Comparison of ENCODE assay signal across 16 cellular contexts in the genomic region with DNA sequence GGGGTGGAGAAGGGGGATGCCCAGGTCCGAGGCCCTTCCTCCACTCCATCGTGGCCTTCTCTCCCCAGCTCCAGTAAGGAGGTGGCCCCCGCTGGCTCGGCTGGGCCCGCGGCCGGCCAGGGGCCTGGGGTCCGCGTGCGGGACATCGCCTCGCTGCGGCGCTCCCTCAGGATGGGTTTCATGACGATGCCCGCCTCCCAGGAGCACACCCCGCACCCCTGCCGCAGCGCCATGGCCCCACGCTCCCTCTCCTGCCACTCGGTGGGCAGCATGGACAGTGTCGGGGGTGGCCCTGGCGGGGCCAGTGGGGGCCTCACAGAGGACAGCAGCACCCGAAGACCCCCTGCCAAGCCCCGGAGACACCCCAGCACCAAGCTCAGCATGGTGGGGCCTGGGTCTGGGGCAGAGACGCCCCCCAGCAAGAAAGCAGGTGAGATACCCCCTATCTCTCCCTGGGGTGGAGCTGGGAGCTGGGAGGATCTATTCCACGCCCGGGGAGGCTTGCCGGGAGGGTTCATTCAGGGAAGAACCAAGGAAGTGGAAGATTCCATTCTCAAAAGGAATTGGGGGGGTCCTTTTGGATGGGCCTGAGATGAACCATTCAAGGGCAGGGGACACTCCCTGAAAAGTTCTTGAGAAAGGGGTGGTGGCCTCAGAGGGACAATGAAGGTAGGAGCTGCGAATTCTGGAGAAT. TPM values are rescaled to one million over a fixed set of nuclear protein-coding genes. Genes with fewer than 3 reads are reported as not detected.
DNase-seq lines count a peak whose midpoint lies in the region; ATAC-seq and TF ChIP-seq lines count a peak whose summit lies in the region.
"Had no signal": no experiment of that assay in that cellular context is flagged by ENCODE, and none has a peak within 500 bp of the region (broad histone marks: within the 10 kb centered on the region; RNA-seq: fewer than 3 reads in every experiment).

No MANE protein-coding gene starts in this region.

- H3K36me3 Mint-ChIP-seq in brain (peaks cover 12% of the 10 kb centered on the region), neural crest cell (ENCODE audit: low read depth) (no peaks in the 10 kb centered on the region), T-cell (no peaks in the 10 kb centered on the region)

- POLR2A ChIA-PET in T-cell (lab: Charles Lee), result no interaction called here

- DNase-seq in NCI-H1417 (lab: John Stamatoyannopoulos, UW) (peak in 2 of 3 experiments; percentile 11 to 42), NCI-H1417 treated with DMSO at 0.1 percent for 48 hours (lab: John Stamatoyannopoulos, UW) (no peak), HT-29 (ENCODE audit: low spot score) (peak; percentile 76), neural crest cell (ENCODE audit: low read depth, low spot score) (no peak), T-cell (no peak)
- DNase-seq in stimulated activated CD4-positive, alpha-beta T cell treated with anti-CD3 and anti-CD28 coated beads, Interleukin-4, amount 100 ng/mL, for 1 hour, result no peak
- DNase-seq: effector CD4-positive, alpha-beta T cell; Karpas-422; RPMI8226; stimulated activated CD4-positive, alpha-beta T cell treated with anti-CD3 and anti-CD28 coated beads, Interleukin-12 subunit alpha, Interleukin-12 subunit beta, amount 100 ng/mL, for 4 hours; stimulated activated CD8-positive, alpha-beta memory T cell treated with anti-CD3 and anti-CD28 coated beads, Interleukin-4, amount 100 ng/mL, for 48 hours had no signal

- H3K4me3 Mint-ChIP-seq in brain (peak overlapping the region in 1 of 5 experiments; percentile 85), neural crest cell (peak overlapping the region; percentile 75), T-cell (no peak overlapping the region)

- H3K4me1 Mint-ChIP-seq in brain, result peaks cover 73% of the 10 kb centered on the region
- H3K4me1 Mint-ChIP-seq in neural crest cell, result peaks cover 40% of the 10 kb centered on the region
- peaks cover 15 to 23% (median 21%) of the 10 kb centered on the region in 3 donors for H3K4me1 Mint-ChIP-seq in T-cell

- CTCF ChIA-PET in T-cell (lab: Charles Lee), result interaction anchor here in 1 of 2 donors (0.6 kb wide), 1 partner anchor 24 kb away, joined by 5 read pairs; no protein-coding TSS in a partner anchor

- peaks cover 0 to 10% (median 0%) of the 10 kb centered on the region in 5 experiments for H3K9me3 Mint-ChIP-seq in brain
- no peaks in the 10 kb centered on the region for H3K9me3 Mint-ChIP-seq in neural crest cell
- no peaks in the 10 kb centered on the region for H3K9me3 Mint-ChIP-seq in T-cell
- H3K9me3 Mint-ChIP-seq: nephron had no signal

- ATAC-seq in HG03460 (IDR thresholded peaks at IDR 0.05; ENCODE audit: unreplicated experiment) (no peak), T-cell (replicated peaks in 1 of 4) (no peak)
- ATAC-seq: left lung had no signal

- peak overlapping the region in 3 of 5 experiments; percentile 69 to 95 (median 93) for H3K27ac Mint-ChIP-seq in brain
- peak overlapping the region; percentile 8 for H3K27ac Mint-ChIP-seq in neural crest cell (ENCODE audit: unreplicated experiment)
- H3K27ac Mint-ChIP-seq in T-cell, result no peak overlapping the region

- H3K27me3 Mint-ChIP-seq in brain (peaks cover 3% of the 10 kb centered on the region), neural crest cell (ENCODE audit: low read depth) (no peaks in the 10 kb centered on the region), T-cell (no peaks in the 10 kb centered on the region)

- TF ChIP-seq CTCF in brain (conservative IDR thresholded peaks at IDR 0.05) (no peak), neural crest cell (conservative IDR thresholded peaks at IDR 0.05) (no peak)

RNA-seq across cellular contexts. Expression of a gene that starts 3.2 kb away (rescaled TPM):
- total RNA-seq in HT-29 (2014; rRNA removed; shearing (Covaris generic)), result 0.03 and 0.21 TPM in 2 replicates
- 20.8 TPM for polyA plus RNA-seq in brain (ENCODE audit: insufficient read depth, low read depth, low replicate concordance)
- total RNA-seq in neural crest cell (4.8 and 5.2 TPM in 2 replicates), T-cell (1 to 10 TPM in 2 of 5 donors, under 1 TPM in 3; 0.50 to 1.4 (median 0.99) TPM)

RNA-seq across cellular contexts. Expression of a gene that starts 7.9 kb away (rescaled TPM):
- 102 and 123 TPM in 2 replicates for total RNA-seq in HT-29 (2014; rRNA removed; shearing (Covaris generic))
- 383 TPM for polyA plus RNA-seq in brain (ENCODE audit: insufficient read depth, low read depth, low replicate concordance)
- 28.8 and 32.8 TPM in 2 replicates for total RNA-seq in neural crest cell
- 100 to 1,000 TPM in 4 of 5 donors, 10 to 100 TPM in 1; 85.2 to 160 (median 148) TPM for total RNA-seq in T-cell

RNA-seq across cellular contexts. Expression of a gene that starts 22.8 kb away (rescaled TPM):
- total RNA-seq in HT-29 (2014; rRNA removed; shearing (Covaris generic)), result 0.21 and 0.64 TPM in 2 replicates
- 1.6 TPM for polyA plus RNA-seq in brain (ENCODE audit: insufficient read depth, low read depth, low replicate concordance)
- total RNA-seq in neural crest cell, result 1.0 and 1.4 TPM in 2 replicates
- total RNA-seq in T-cell, result 1 to 10 TPM; 1.3 to 4.0 (median 3.3) TPM
- total RNA-seq: glomerular endothelial cell had no signal

RNA-seq across cellular contexts. Expression of a gene that starts 50.6 kb away (rescaled TPM):
- 102 and 110 TPM in 2 replicates for total RNA-seq in HT-29 (2014; rRNA removed; shearing (Covaris generic))
- polyA plus RNA-seq in brain (ENCODE audit: insufficient read depth, low read depth, low replicate concordance), result 34.4 TPM
- 39.5 and 42.1 TPM in 2 replicates for total RNA-seq in neural crest cell
- total RNA-seq in T-cell, result 100 to 1,000 TPM in 2 of 5 donors, 10 to 100 TPM in 3; 32.8 to 117 (median 98.6) TPM

RNA-seq across cellular contexts. Expression of a gene that starts 52.1 kb away (rescaled TPM):
- total RNA-seq in HT-29 (2014; rRNA removed; shearing (Covaris generic)), result 29.8 and 30.4 TPM in 2 replicates
- polyA plus RNA-seq in brain (ENCODE audit: insufficient read depth, low read depth, low replicate concordance), result 44.8 TPM
- total RNA-seq in neural crest cell, result 11.6 and 13.3 TPM in 2 replicates
- 10 to 100 TPM; 26.2 to 54.6 (median 40.2) TPM for total RNA-seq in T-cell

Comparison
In these comparisons a context has a peak if more than half of its experiments do, and no peak if none do; other contexts are left out.
1. DNase-seq: peak in NCI-H1417 (2 of 3) and HT-29 (single experiment); none in NCI-H1417 treated with DMSO at 0.1 percent for 48 hours (single experiment), neural crest cell (single experiment), T-cell (0 of 34) and stimulated activated CD4-positive, alpha-beta T cell treated with anti-CD3 and anti-CD28 coated beads, Interleukin-4, amount 100 ng/mL, for 1 hour (single experiment).
2. H3K27ac Mint-ChIP-seq: peak in brain (3 of 5) and neural crest cell (single experiment); none in T-cell (0 of 2).